Comparison of ENCODE assay signal across 17 cellular contexts in the genomic region with DNA sequence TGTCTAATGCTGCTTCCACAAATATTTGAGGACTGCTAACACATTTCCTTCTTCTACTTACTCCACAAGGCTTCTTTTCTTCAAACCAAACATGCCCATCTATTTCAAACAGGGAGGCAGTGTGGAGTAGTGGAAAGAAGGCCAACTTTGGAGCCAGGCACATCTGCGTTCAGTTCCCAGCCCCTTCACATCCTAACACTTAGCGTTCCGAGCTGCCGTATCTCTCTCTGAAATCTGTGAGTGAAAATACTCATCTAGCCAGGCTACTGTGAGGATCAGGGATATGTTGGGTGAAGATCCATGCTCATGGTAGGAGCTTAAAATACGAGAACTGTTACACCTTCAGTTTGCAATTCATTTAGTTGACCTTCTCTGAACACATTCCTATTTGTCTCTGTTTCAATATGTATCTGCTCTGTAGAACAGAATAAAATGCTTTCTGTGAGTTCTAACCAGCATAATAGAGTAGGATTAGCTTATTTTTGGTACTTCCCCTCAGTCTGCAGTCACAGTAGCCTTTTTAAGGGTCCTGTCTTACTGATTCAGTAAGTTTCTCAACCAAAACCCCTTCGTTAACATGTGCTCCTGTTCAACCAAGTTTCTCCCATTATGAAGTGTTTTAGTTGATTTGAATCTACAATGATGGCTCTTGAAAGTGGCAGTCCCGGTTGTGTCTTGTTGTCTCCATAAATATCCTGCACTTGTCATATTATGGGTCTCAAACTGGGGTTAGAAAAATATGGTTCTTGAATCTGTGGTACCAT. TPM values are rescaled to one million over a fixed set of nuclear protein-coding genes. Genes with fewer than 3 reads are reported as not detected.
DNase-seq lines count a peak whose midpoint lies in the region; ATAC-seq and TF ChIP-seq lines count a peak whose summit lies in the region.
"Had no signal": no experiment of that assay in that cellular context is flagged by ENCODE, and none has a peak within 500 bp of the region (broad histone marks: within the 10 kb centered on the region; RNA-seq: fewer than 3 reads in every experiment).

No MANE protein-coding gene starts in this region.

- H3K56ac ChIP-seq in IMR-90 (ENCODE audit: extremely low read depth, insufficient read depth, low read length) = peak overlapping the region; percentile 11; the same call in 1 of the 2 replicates

- no peak overlapping the region for H3K18ac ChIP-seq in IMR-90 (ENCODE audit: low read depth, low read length)

- H2BK5ac ChIP-seq in IMR-90 (ENCODE audit: low read depth, low read length, poor library complexity, severe bottlenecking) = no peak overlapping the region

- H3K4me3 ChIP-seq in IMR-90 (ENCODE audit: insufficient read depth, low read depth, low read length) = no peak overlapping the region
- no peak overlapping the region for H3K4me3 ChIP-seq in mesodermal cell (ENCODE audit: extremely low read depth, insufficient read depth, low read length, poor library complexity, severe bottlenecking)
- H3K4me3 ChIP-seq: lower lobe of right lung, thyroid gland had no signal

- H2AK5ac ChIP-seq in IMR-90 (ENCODE audit: low read depth, low read length) = no peak overlapping the region

- peaks cover 5% of the 10 kb centered on the region for H3K27me3 ChIP-seq in IMR-90 (ENCODE audit: control insufficient read depth, insufficient read depth, low read length)
- H3K27me3 ChIP-seq: thyroid gland had no signal

- H2AFZ ChIP-seq in IMR-90 (replicated peaks; ENCODE audit: low read length, poor library complexity) = peak overlapping the region; percentile 1

- no peak overlapping the region for H3K4me2 ChIP-seq in IMR-90 (ENCODE audit: low read depth, low read length)

- peak overlapping the region; percentile 31; the same call in 1 of the 2 replicates for H4K91ac ChIP-seq in IMR-90 (ENCODE audit: insufficient read depth, low read depth, low read length)

- CTCF ChIA-PET in IMR-90 (lab: Yijun Ruan, JAX) = no interaction called here

- H3K36me3 Mint-ChIP-seq in stimulated activated naive B cell treated with anti-CD40 and anti-IgM and Interleukin-4, amounts not matched to agents 10 μg/mL and 1 μg/mL and 100 μg/mL, for 72 hours = peaks cover 0 to 4% of the 10 kb centered on the region in 2 donors

- ATAC-seq in IMR-90 (ENCODE audit: low read depth) = no peak
- ATAC-seq in stimulated activated naive B cell treated with anti-CD40 and anti-IgM and Interleukin-4, amounts not matched to agents 10 μg/mL and 1 μg/mL and 100 μg/mL, for 72 hours (replicated peaks) = no peak
- ATAC-seq in GM18907 (IDR thresholded peaks at IDR 0.05; ENCODE audit: unreplicated experiment) = no peak
- ATAC-seq: lower lobe of right lung had no signal

- POLR2A ChIA-PET in IMR-90 (lab: Charles Lee; ENCODE audit: unreplicated experiment) = interaction anchor here (0.6 kb wide), 1 partner anchor 9 kb away, joined by 4 read pairs; no protein-coding TSS in a partner anchor

- no CpG with 5 or more reads among the region's 7 CpGs for WGBS in IMR-90 (ENCODE audit: extremely low coverage in 2 of 2, insufficient read length in 1 of 2), 2 experiments
- 94 to 100% methylated on average over 1 to 3 of the region's 7 CpGs for WGBS in mesodermal cell (ENCODE audit: insufficient coverage in 2 of 2), 2 experiments

- H2AK9ac ChIP-seq in IMR-90 (replicated peaks; ENCODE audit: low read depth, low read length, poor library complexity) = no peak overlapping the region

- peak overlapping the region; percentile 30; the same call in 1 of the 2 replicates for H2BK20ac ChIP-seq in IMR-90 (ENCODE audit: low read depth, low read length)

- H3K9me3 ChIP-seq in IMR-90 (ENCODE audit: control insufficient read depth, insufficient read depth, low read length) = no peaks in the 10 kb centered on the region
- no peaks in the 10 kb centered on the region for H3K9me3 ChIP-seq in mesodermal cell (ENCODE audit: control insufficient read depth, low read length)
- H3K9me3 ChIP-seq: BE2C, lower lobe of right lung, thyroid gland had no signal

- TF ChIP-seq POLR2A in IMR-90 (IDR thresholded peaks at IDR 0.05; ENCODE audit: low read depth, low read length) = no peak

- H3K4me3 Mint-ChIP-seq in stimulated activated naive B cell treated with anti-CD40 and anti-IgM and Interleukin-4, amounts not matched to agents 10 μg/mL and 1 μg/mL and 100 μg/mL, for 72 hours = no peak overlapping the region

- intact Hi-C loops in IMR-90 (cut with micrococcal nuclease) = loop anchor here (1.0 to 5.0 kb wide), 2 partner anchors 46 to 283 kb away; partner anchors contain the start of genes CEP41 and TMEM209

- dilution Hi-C loops in IMR-90 (cut with HindIII; ENCODE audit: low sequenced_read_pairs, unreplicated experiment) = no loop called here

- no peaks in the 10 kb centered on the region for H3K9me1 ChIP-seq in IMR-90 (ENCODE audit: insufficient read depth, low read length)

- H3K79me1 ChIP-seq in IMR-90 (ENCODE audit: low read depth in 1 of 2, low read length in 2 of 2) = 0 out of 4 replicates have a peak, but pooled peaks cover 0 to 3% of the 10 kb centered on the region in 2 experiments

- no peaks in the 10 kb centered on the region for H4K20me1 ChIP-seq in IMR-90 (ENCODE audit: insufficient read depth, low read length)

- no peak overlapping the region for H3K9ac ChIP-seq in IMR-90 (ENCODE audit: low read depth, low read length)

- H4K8ac ChIP-seq in IMR-90 (ENCODE audit: low read depth in 2 of 2, low read length in 2 of 2) = peak overlapping the region in 1 of 2 experiments; percentile 20; a peak in 1 of 4 replicates

- no TSS peak for BruUV-seq in IMR-90 (replicated peaks; lab: Mats Ljungman, UMichigan)

- H2BK120ac ChIP-seq in IMR-90 (ENCODE audit: low read depth, low read length) = 0 out of 2 replicates have a peak overlapping the region, but pooled peaks have one; percentile 14

- TF ChIP-seq CTCF in IMR-90 (conservative IDR thresholded peaks at IDR 0.05; ENCODE audit: low read depth, low read length) = no peak

- DNase-seq in IMR-90 (no peak), astrocyte of the hippocampus (ENCODE audit: low read depth, low spot score) (peak; percentile 19), NCI-H1048 (lab: John Stamatoyannopoulos, UW) (no peak)
- DNase-seq in stimulated activated naive B cell treated with anti-CD40 and anti-IgM and Interleukin-4, amounts not matched to agents 10 μg/mL and 1 μg/mL and 100 μg/mL, for 72 hours = no peak
- DNase-seq in activated CD4-positive, alpha-beta T cell treated with anti-CD3 and anti-CD28 coated beads for 48 hours = no peak
- DNase-seq: activated CD4-positive, CD25-positive, alpha-beta regulatory T cell; BE2C; cortex of kidney; GOT3; KG1; lower lobe of right lung; stimulated activated CD4-positive, alpha-beta T cell treated with anti-CD3 and anti-CD28 coated beads, Interleukin-4, amount 100 ng/mL, for 1 hour; T-helper 1 cell; thyroid gland had no signal

- H4K5ac ChIP-seq in IMR-90 (ENCODE audit: low read depth, low read length) = no peak overlapping the region

- no peak overlapping the region for H3K23ac ChIP-seq in IMR-90 (ENCODE audit: low read depth, low read length)

- H3K4me1 ChIP-seq in IMR-90 (ENCODE audit: control insufficient read depth, insufficient read depth, low read length) (peaks cover 9% of the 10 kb centered on the region), mesodermal cell (ENCODE audit: control insufficient read depth, insufficient read depth, low read length, poor library complexity, severe bottlenecking) (peaks cover 33% of the 10 kb centered on the region)
- H3K4me1 ChIP-seq: BE2C, thyroid gland had no signal

- H2BK15ac ChIP-seq in IMR-90 (ENCODE audit: low read depth, low read length) = peak overlapping the region; percentile 15; the same call in 1 of the 3 replicates

- peaks cover 32 to 53% of the 10 kb centered on the region in 2 donors for H3K4me1 Mint-ChIP-seq in stimulated activated naive B cell treated with anti-CD40 and anti-IgM and Interleukin-4, amounts not matched to agents 10 μg/mL and 1 μg/mL and 100 μg/mL, for 72 hours

- H3K36me3 ChIP-seq in IMR-90 (ENCODE audit: control insufficient read depth, insufficient read depth, low read length) (no peaks in the 10 kb centered on the region), mesodermal cell (ENCODE audit: control insufficient read depth, insufficient read depth, low read length) (peaks cover 8% of the 10 kb centered on the region)
- H3K36me3 ChIP-seq: BE2C, lower lobe of right lung, thyroid gland had no signal

- in situ Hi-C loops in IMR-90 (cut with MboI; ENCODE audit: low sequenced_read_pairs) = loop anchor here (10.0 kb wide), 1 partner anchor 414 kb away; the partner anchor contains the start of gene KLHDC10

- peak overlapping the region; percentile 3 for H3K27ac Mint-ChIP-seq in stimulated activated naive B cell treated with anti-CD40 and anti-IgM and Interleukin-4, amounts not matched to agents 10 μg/mL and 1 μg/mL and 100 μg/mL, for 72 hours

- peaks cover 30 to 59% of the 10 kb centered on the region in 2 donors for H3K27me3 Mint-ChIP-seq in stimulated activated naive B cell treated with anti-CD40 and anti-IgM and Interleukin-4, amounts not matched to agents 10 μg/mL and 1 μg/mL and 100 μg/mL, for 72 hours

- no peak for TF ChIP-seq RAD21 in IMR-90 (IDR thresholded peaks at IDR 0.05; ENCODE audit: low read length)

- H3K27ac ChIP-seq in IMR-90 (ENCODE audit: insufficient read depth, low read length) (no peak overlapping the region), mesodermal cell (ENCODE audit: low read depth, low read length, severe bottlenecking) (peak overlapping the region; percentile 95)
- H3K27ac ChIP-seq: epithelial cell of prostate, thyroid gland had no signal

- H3K9me3 Mint-ChIP-seq in stimulated activated naive B cell treated with anti-CD40 and anti-IgM and Interleukin-4, amounts not matched to agents 10 μg/mL and 1 μg/mL and 100 μg/mL, for 72 hours = peaks cover 0 to 2% of the 10 kb centered on the region in 2 donors

- 0 out of 2 replicates have a peak overlapping the region, but pooled peaks have one; percentile 1 for H3K14ac ChIP-seq in IMR-90 (replicated peaks; ENCODE audit: low read depth, low read length)

- peak overlapping the region; percentile 24; the same call in 1 of the 2 replicates for H3K4ac ChIP-seq in IMR-90 (ENCODE audit: low read depth, low read length)

TF ChIP-seq in IMR-90, 13 proteins besides CTCF, POLR2A, EP300 and RAD21:
- TF ChIP-seq MAFK (IDR thresholded peaks at IDR 0.05; ENCODE audit: low read depth, low read length) (no peak), MAZ (IDR thresholded peaks at IDR 0.05; ENCODE audit: borderline replicate concordance, low read depth, low read length) (no peak), SMC3 (IDR thresholded peaks at IDR 0.05; ENCODE audit: low read depth, low read length) (no peak)

RNA-seq across cellular contexts. Expression of gene MEST, which starts 3.3 kb away (rescaled TPM):
- 231 and 317 TPM in 2 replicates for total RNA-seq in IMR-90 (2012; rRNA removed)
- polyA plus RNA-seq in IMR-90 (2012; rRNA removed) = 167 and 219 TPM in 2 replicates
- polyA plus RNA-seq in IMR-90 (2012; cell fraction: cytosol; rRNA removed) = 78.0 and 110 TPM in 2 replicates
- polyA plus RNA-seq in IMR-90 (2012; cell fraction: nucleus; rRNA removed; ENCODE audit: low replicate concordance) = 35.5 and 127 TPM in 2 replicates
- polyA plus RNA-seq in mesodermal cell (2013, experiment 1 of 2) = 734 TPM
- polyA plus RNA-seq in mesodermal cell (2013, experiment 2 of 2) = 918 TPM

RNA-seq across cellular contexts. Expression of gene CEP41, which starts 47.7 kb away (rescaled TPM):
- 11.1 and 12.2 TPM in 2 replicates for total RNA-seq in IMR-90 (2012; rRNA removed)
- 18.8 and 21.9 TPM in 2 replicates for polyA plus RNA-seq in IMR-90 (2012; rRNA removed)
- 7.3 and 13.0 TPM in 2 replicates for polyA plus RNA-seq in IMR-90 (2012; cell fraction: cytosol; rRNA removed)
- 6.4 and 16.9 TPM in 2 replicates for polyA plus RNA-seq in IMR-90 (2012; cell fraction: nucleus; rRNA removed; ENCODE audit: low replicate concordance)
- polyA plus RNA-seq in mesodermal cell (2013, experiment 1 of 2) = 27.6 TPM
- 23.6 TPM for polyA plus RNA-seq in mesodermal cell (2013, experiment 2 of 2)
